ENCODE assay signal across 9 cellular contexts in the genomic region with DNA sequence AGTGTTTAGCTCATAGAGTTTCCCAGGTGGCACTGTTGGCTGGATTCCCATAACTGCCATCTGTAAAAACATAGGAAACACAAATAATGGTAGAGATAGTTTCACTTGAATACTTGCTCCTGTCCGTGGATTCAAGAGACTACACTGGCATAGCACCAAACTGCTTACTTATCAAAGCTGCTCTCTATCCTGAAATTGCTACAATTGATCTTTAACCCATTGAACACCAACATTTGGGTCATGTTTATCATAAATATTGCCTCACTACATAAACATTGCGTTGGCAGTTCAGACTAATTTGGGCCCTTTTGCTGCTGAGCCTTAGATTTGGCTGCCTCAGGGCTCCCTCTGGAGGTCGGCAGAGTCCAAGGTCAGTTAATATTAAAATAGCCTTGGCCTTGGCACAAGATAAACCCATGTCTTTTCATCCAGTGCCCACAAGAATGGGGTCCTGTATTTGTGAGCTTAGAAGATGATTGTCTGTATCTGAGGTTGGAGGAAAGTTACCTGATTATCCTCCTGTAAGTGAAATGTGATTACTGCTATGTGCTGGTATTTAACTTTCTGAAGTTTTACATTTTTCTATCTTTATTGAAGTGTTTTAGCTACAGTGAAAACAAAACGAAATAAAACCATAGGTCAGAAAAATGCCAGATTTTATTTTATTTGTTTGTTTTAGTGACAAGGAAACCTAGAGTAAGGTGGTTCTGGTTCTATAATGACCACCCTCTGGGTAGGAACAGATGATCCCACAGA. TPM values are rescaled to one million over a fixed set of nuclear protein-coding genes. Genes with fewer than 3 reads are reported as not detected.
A peak's percentile ranks its signal among the peaks of the same experiment; 100 is the strongest.
DNase-seq lines count a peak whose midpoint lies in the region; ATAC-seq, FAIRE-seq and TF ChIP-seq lines count a peak whose summit lies in the region.
"Had no signal": no experiment of that assay in that cellular context is flagged by ENCODE, and none has a peak within 500 bp of the region (broad histone marks: within the 10 kb centered on the region; RNA-seq: fewer than 3 reads in every experiment).

No MANE protein-coding gene starts in this region.

- intact Hi-C loops in activated CD4-positive, alpha-beta T cell treated with anti-CD3 and anti-CD28 coated beads for 36 hours (cut with DNase I, micrococcal nuclease), result loop anchor here (1.0 to 10.0 kb wide), 3 partner anchors 40 to 341 kb away; no protein-coding TSS in a partner anchor
- intact Hi-C loops in pancreas (cut with DNase I), result no loop called here

- H3K27ac ChIP-seq in VCaP (peak overlapping the region; percentile 28), pancreas (no peak overlapping the region)

- peaks cover 4% of the 10 kb centered on the region for H3K27me3 Mint-ChIP-seq in activated CD4-positive, alpha-beta T cell treated with anti-CD3 and anti-CD28 coated beads for 36 hours

- WGBS in pancreas, 2 donors, result 8 to 10% methylated on average over 4 of the region's 4 CpGs

- ATAC-seq in activated CD4-positive, alpha-beta T cell treated with anti-CD3 and anti-CD28 coated beads for 36 hours, result no peak
- ATAC-seq in HG02678 (IDR thresholded peaks at IDR 0.05; ENCODE audit: unreplicated experiment) (peak; percentile 65), pancreas (peak; percentile 47 to 78 (median 62)), GM21717 (IDR thresholded peaks at IDR 0.05; ENCODE audit: unreplicated experiment) (no peak)

- H3K4me3 ChIP-seq in pancreas, result no peak overlapping the region

- peak; percentile 54 for DNase-seq in activated CD4-positive, alpha-beta T cell treated with anti-CD3 and anti-CD28 coated beads for 36 hours
- no peak for DNase-seq in activated CD4-positive, alpha-beta T cell treated with anti-CD3 and anti-CD28 coated beads for 1 hour
- peak; percentile 92 for DNase-seq in NCI-H2081 treated with DMSO at 0.1 percent for 48 hours (lab: John Stamatoyannopoulos, UW)
- peak; percentile 49 for DNase-seq in fibroblast of the conjunctiva (ENCODE audit: low read depth)
- DNase-seq in pancreas, result peak in 4 of 6 donors; percentile 23 to 46 (median 36)

- peak; percentile 91 for TF ChIP-seq CTCF in VCaP (conservative IDR thresholded peaks at IDR 0.05)
- TF ChIP-seq CTCF in pancreas (IDR thresholded peaks at IDR 0.05), result peak in 3 of 4 donors; percentile 28 to 41 (median 33)

- H3K36me3 ChIP-seq in pancreas, result no peaks in the 10 kb centered on the region

- H3K27me3 ChIP-seq in pancreas, result no peaks in the 10 kb centered on the region

- no peak overlapping the region for H3K4me3 Mint-ChIP-seq in activated CD4-positive, alpha-beta T cell treated with anti-CD3 and anti-CD28 coated beads for 36 hours
- H3K4me3 Mint-ChIP-seq: activated naive CD4-positive, alpha-beta T cell treated with anti-CD3 and anti-CD28 coated beads, Interleukin-2, amount 50 U/mL, for 24 hours had no signal

- H3K36me3 Mint-ChIP-seq in activated CD4-positive, alpha-beta T cell treated with anti-CD3 and anti-CD28 coated beads for 36 hours (ENCODE audit: low read depth), result no peaks in the 10 kb centered on the region
- H3K36me3 Mint-ChIP-seq: activated naive CD4-positive, alpha-beta T cell treated with anti-CD3 and anti-CD28 coated beads, Interleukin-2, amount 50 U/mL, for 24 hours had no signal

- no peaks in the 10 kb centered on the region for H3K9me3 Mint-ChIP-seq in activated CD4-positive, alpha-beta T cell treated with anti-CD3 and anti-CD28 coated beads for 36 hours (ENCODE audit: low read depth)
- H3K9me3 Mint-ChIP-seq: activated naive CD4-positive, alpha-beta T cell treated with anti-CD3 and anti-CD28 coated beads, Interleukin-2, amount 50 U/mL, for 24 hours had no signal

- H3K4me1 ChIP-seq in pancreas, result peaks cover 8 to 12% (median 10%) of the 10 kb centered on the region in 3 donors

- CTCF ChIA-PET in activated CD4-positive, alpha-beta T cell treated with anti-CD3 and anti-CD28 coated beads for 36 hours (lab: Charles Lee), result interaction anchor here (0.7 to 2.0 kb wide), 7 partner anchors 9 to 227 kb away, joined by 3 to 7 read pairs (median 3); no protein-coding TSS in a partner anchor

- peaks cover 13% of the 10 kb centered on the region for H3K4me1 Mint-ChIP-seq in activated CD4-positive, alpha-beta T cell treated with anti-CD3 and anti-CD28 coated beads for 36 hours

- POLR2A ChIA-PET in activated CD4-positive, alpha-beta T cell treated with anti-CD3 and anti-CD28 coated beads for 36 hours (lab: Charles Lee), result no interaction called here

- peak; percentile 26 for FAIRE-seq in pancreas (lab: Jason Lieb, UNC)

- H3K9me3 ChIP-seq in pancreas, result no peaks in the 10 kb centered on the region

- H3K27ac Mint-ChIP-seq in activated CD4-positive, alpha-beta T cell treated with anti-CD3 and anti-CD28 coated beads for 36 hours, result no peak overlapping the region
- H3K27ac Mint-ChIP-seq: activated naive CD4-positive, alpha-beta T cell treated with anti-CD3 and anti-CD28 coated beads, Interleukin-2, amount 50 U/mL, for 24 hours had no signal

RNA-seq across cellular contexts. Expression of a gene that starts 4.0 kb away (rescaled TPM):
- under 1 TPM; 0.07 to 0.16 TPM for total RNA-seq in activated CD4-positive, alpha-beta T cell treated with anti-CD3 and anti-CD28 coated beads for 36 hours
- total RNA-seq in pancreas, result under 1 TPM in 4 of 6 donors, not detected in 2; 0.16 to 0.43 (median 0.25) TPM
- polyA plus RNA-seq in pancreas, result under 1 TPM; 0.08 to 0.21 TPM

Comparison
In these comparisons a context has a peak if more than half of its experiments do, and no peak if none do; other contexts are left out.
1. ATAC-seq: peak in HG02678 (single experiment) and pancreas (4 of 4); none in activated CD4-positive, alpha-beta T cell treated with anti-CD3 and anti-CD28 coated beads for 36 hours (single experiment) and GM21717 (single experiment).
2. intact Hi-C loops: an anchor here in activated CD4-positive, alpha-beta T cell treated with anti-CD3 and anti-CD28 coated beads for 36 hours (1.0 to 10.0 kb wide); none called in pancreas.